Comparison of ENCODE assay signal across 9 cellular contexts in genomic region chr20:44056010-44056698, GRCh38.
DNase-seq lines count a peak whose midpoint lies in the region; ATAC-seq and TF ChIP-seq lines count a peak whose summit lies in the region.
"Had no signal": no experiment of that assay in that cellular context is flagged by ENCODE, and none has a peak within 500 bp of the region (broad histone marks: within the 10 kb centered on the region; RNA-seq: fewer than 3 reads in every experiment).

No MANE protein-coding gene starts in this region.

- no peaks in the 10 kb centered on the region for H3K4me1 Mint-ChIP-seq in progenitor cell of endocrine pancreas (ENCODE audit: low read depth)

- H3K4me3 Mint-ChIP-seq in progenitor cell of endocrine pancreas (ENCODE audit: low read depth), result no peak overlapping the region
- H3K4me3 Mint-ChIP-seq: memory B cell had no signal

- H3K27me3 Mint-ChIP-seq in progenitor cell of endocrine pancreas, result no peaks in the 10 kb centered on the region

- H3K4me3 ChIP-seq in fibroblast of the aortic adventitia (ENCODE audit: low read depth, low read length), result no peak overlapping the region

- peak; percentile 8 for TF ChIP-seq CTCF in fibroblast of the aortic adventitia (IDR thresholded peaks at IDR 0.05; ENCODE audit: insufficient read depth, low read length)
- peak; percentile 65 for TF ChIP-seq CTCF in progenitor cell of endocrine pancreas (IDR thresholded peaks at IDR 0.05; ENCODE audit: unreplicated experiment)

- H3K9me3 Mint-ChIP-seq in progenitor cell of endocrine pancreas (ENCODE audit: low read depth), result peaks cover 3% of the 10 kb centered on the region
- H3K9me3 Mint-ChIP-seq: memory B cell had no signal

- DNase-seq in EL (peak; percentile 23), M059J (ENCODE audit: low read depth) (peak; percentile 58), fibroblast of the aortic adventitia (ENCODE audit: low read depth) (no peak), progenitor cell of endocrine pancreas (ENCODE audit: low spot score, unreplicated experiment) (peak; percentile 12), NCI-H1694 (lab: John Stamatoyannopoulos, UW) (no peak)
- peak; percentile 63 for DNase-seq in activated CD4-positive, alpha-beta T cell treated with anti-CD3 and anti-CD28 coated beads, Interleukin-2, amount 50 U/mL, for 1 hour

- no peaks in the 10 kb centered on the region for H3K36me3 Mint-ChIP-seq in progenitor cell of endocrine pancreas (ENCODE audit: insufficient read depth)
- H3K36me3 Mint-ChIP-seq: memory B cell had no signal

- ATAC-seq in GM18511 (IDR thresholded peaks at IDR 0.05; ENCODE audit: unreplicated experiment) (no peak), HG02588 (IDR thresholded peaks at IDR 0.05; ENCODE audit: unreplicated experiment) (no peak)

- no peak overlapping the region for H3K27ac Mint-ChIP-seq in progenitor cell of endocrine pancreas
- H3K27ac Mint-ChIP-seq: memory B cell had no signal

Comparison
In these comparisons a context has a peak if more than half of its experiments do, and no peak if none do; other contexts are left out.
1. DNase-seq: peak in EL (single experiment), M059J (single experiment), activated CD4-positive, alpha-beta T cell treated with anti-CD3 and anti-CD28 coated beads, Interleukin-2, amount 50 U/mL, for 1 hour (single experiment) and progenitor cell of endocrine pancreas (single experiment); none in fibroblast of the aortic adventitia (single experiment) and NCI-H1694 (single experiment).